In genomic region chrX:119062750-119063374, GRCh38 we compare ENCODE assay signal across 19 cellular contexts. TPM values are rescaled to one million over a fixed set of nuclear protein-coding genes. Genes with fewer than 3 reads are reported as not detected.
A peak's percentile ranks its signal among the peaks of the same experiment; 100 is the strongest.
DNase-seq lines count a peak whose midpoint lies in the region; ATAC-seq, FAIRE-seq and TF ChIP-seq lines count a peak whose summit lies in the region.
"Had no signal": no experiment of that assay in that cellular context is flagged by ENCODE, and none has a peak within 500 bp of the region (broad histone marks: within the 10 kb centered on the region; RNA-seq: fewer than 3 reads in every experiment).

No MANE protein-coding gene starts in this region.

- H3K27ac Mint-ChIP-seq in progenitor cell of endocrine pancreas = no peak overlapping the region
- H3K27ac Mint-ChIP-seq: stimulated activated memory B cell treated with anti-CD40 and anti-IgM and Interleukin-4, amounts not matched to agents 10 μg/mL and 1 μg/mL and 100 μg/mL, for 72 hours had no signal

- BruUV-seq in PC-3 (replicated peaks; lab: Mats Ljungman, UMichigan) = no TSS peak

- POLR2A ChIA-PET in PC-3 (lab: Charles Lee; ENCODE audit: unreplicated experiment) = no interaction called here

- H3K9me3 ChIP-seq in PC-3 (ENCODE audit: low read length) (no peaks in the 10 kb centered on the region), fibroblast of lung (ENCODE audit: control insufficient read depth, insufficient read depth, low read depth, low read length) (no peaks in the 10 kb centered on the region), pancreas (no peaks in the 10 kb centered on the region)
- H3K9me3 ChIP-seq: transverse colon had no signal

- CTCF ChIA-PET in PC-3 (lab: Charles Lee) = interaction anchor here (0.6 to 1.1 kb wide), 2 partner anchors 10 to 58 kb away, joined by 3 read pairs; no protein-coding TSS in a partner anchor

- no peaks in the 10 kb centered on the region for H3K79me2 ChIP-seq in PC-3 (ENCODE audit: low read length)
- H3K79me2 ChIP-seq in fibroblast of lung (ENCODE audit: control insufficient read depth, insufficient read depth, low read length) = no peaks in the 10 kb centered on the region

- no peak for FAIRE-seq in pancreas (lab: Jason Lieb, UNC)
- FAIRE-seq: endothelial cell of umbilical vein had no signal

- H3K27ac ChIP-seq in PC-3 (ENCODE audit: low read length) = no peak overlapping the region
- no peak overlapping the region for H3K27ac ChIP-seq in fibroblast of lung (ENCODE audit: insufficient read depth, low read length)
- no peak overlapping the region for H3K27ac ChIP-seq in pancreas
- H3K27ac ChIP-seq: transverse colon had no signal

- H3K27me3 ChIP-seq in PC-3 (ENCODE audit: low read length) (no peaks in the 10 kb centered on the region), fibroblast of lung (ENCODE audit: control insufficient read depth, insufficient read depth, low read length) (no peaks in the 10 kb centered on the region), pancreas (peaks cover 0 to 4% (median 1%) of the 10 kb centered on the region in 4 donors)
- H3K27me3 ChIP-seq: transverse colon had no signal

- no peaks in the 10 kb centered on the region for H3K9me2 ChIP-seq in PC-3 (replicated peaks; ENCODE audit: low read length)

- no peak overlapping the region for H3K4me3 ChIP-seq in PC-3 (ENCODE audit: low read length)
- H3K4me3 ChIP-seq in fibroblast of lung (replicated peaks in 1 of 4; ENCODE audit: control extremely low read depth in 1 of 4, insufficient read depth in 1 of 4, low read depth in 3 of 4, low read length in 4 of 4) = no peak overlapping the region
- no peak overlapping the region for H3K4me3 ChIP-seq in pancreas
- H3K4me3 ChIP-seq: transverse colon had no signal

- peaks cover 24% of the 10 kb centered on the region for H3K9me3 Mint-ChIP-seq in progenitor cell of endocrine pancreas (ENCODE audit: low read depth)
- H3K9me3 Mint-ChIP-seq: stimulated activated memory B cell treated with anti-CD40 and anti-IgM and Interleukin-4, amounts not matched to agents 10 μg/mL and 1 μg/mL and 100 μg/mL, for 72 hours had no signal

- H3K27me3 Mint-ChIP-seq in progenitor cell of endocrine pancreas = no peaks in the 10 kb centered on the region
- H3K27me3 Mint-ChIP-seq: stimulated activated memory B cell treated with anti-CD40 and anti-IgM and Interleukin-4, amounts not matched to agents 10 μg/mL and 1 μg/mL and 100 μg/mL, for 72 hours had no signal

- peak in 2 of 3 experiments; percentile 30 for DNase-seq in NCI-H1417 (lab: John Stamatoyannopoulos, UW)
- DNase-seq in NCI-H1417 treated with DMSO at 0.1 percent for 48 hours (lab: John Stamatoyannopoulos, UW) = no peak
- DNase-seq in PC-3 = peak; percentile 34
- peak; percentile 2 to 65 for DNase-seq in fibroblast of lung (ENCODE audit: low read depth in 2 of 2)
- DNase-seq in pancreas = peak in 2 of 6 donors; percentile 14 to 21
- no peak for DNase-seq in progenitor cell of endocrine pancreas (ENCODE audit: low spot score, unreplicated experiment)
- no peak for DNase-seq in stimulated activated naive CD4-positive, alpha-beta T cell (lab: John Stamatoyannopoulos, UW)
- no peak for DNase-seq in D341Med (ENCODE audit: low spot score)
- DNase-seq: 8988T; activated T-cell treated with anti-CD3 and anti-CD28 coated beads, Interleukin-2, amount 50 U/mL, for 1 hour; C1 segment of cervical spinal cord; DMS53; glutamatergic neuron; NCI-H1930; transverse colon had no signal

- intact Hi-C loops in PC-3 (cut with micrococcal nuclease) = no loop called here
- intact Hi-C loops in pancreas (cut with DNase I) = loop anchor here in 2 of 3 donors (10.0 kb wide), 1 partner anchor 218 kb away; no protein-coding TSS in a partner anchor

- H2AFZ ChIP-seq in PC-3 (ENCODE audit: low read length) (no peak overlapping the region), fibroblast of lung (ENCODE audit: low read length) (no peak overlapping the region)

- H3K4me1 Mint-ChIP-seq in progenitor cell of endocrine pancreas (ENCODE audit: low read depth) = peaks cover 4% of the 10 kb centered on the region
- H3K4me1 Mint-ChIP-seq: stimulated activated memory B cell treated with anti-CD40 and anti-IgM and Interleukin-4, amounts not matched to agents 10 μg/mL and 1 μg/mL and 100 μg/mL, for 72 hours had no signal

- H3K4me3 Mint-ChIP-seq in progenitor cell of endocrine pancreas (ENCODE audit: low read depth) = no peak overlapping the region
- H3K4me3 Mint-ChIP-seq: stimulated activated memory B cell treated with anti-CD40 and anti-IgM and Interleukin-4, amounts not matched to agents 10 μg/mL and 1 μg/mL and 100 μg/mL, for 72 hours had no signal

- no peak overlapping the region for H3K4me2 ChIP-seq in PC-3 (ENCODE audit: low read length)
- no peak overlapping the region for H3K4me2 ChIP-seq in fibroblast of lung (ENCODE audit: extremely low read depth, insufficient read depth, low read length)

- no peaks in the 10 kb centered on the region for H3F3A ChIP-seq in PC-3 (ENCODE audit: low read length, unreplicated experiment)

- no peak overlapping the region for H3K9ac ChIP-seq in PC-3 (ENCODE audit: low read length)
- H3K9ac ChIP-seq in fibroblast of lung (ENCODE audit: insufficient read depth, low read length) = no peak overlapping the region

- H3K36me3 ChIP-seq in PC-3 (ENCODE audit: low read depth, low read length) (no peaks in the 10 kb centered on the region), fibroblast of lung (ENCODE audit: control insufficient read depth, insufficient read depth, low read length) (no peaks in the 10 kb centered on the region), pancreas (no peaks in the 10 kb centered on the region)
- H3K36me3 ChIP-seq: transverse colon had no signal

- no peaks in the 10 kb centered on the region for H3K36me3 Mint-ChIP-seq in progenitor cell of endocrine pancreas (ENCODE audit: insufficient read depth)
- H3K36me3 Mint-ChIP-seq: stimulated activated memory B cell treated with anti-CD40 and anti-IgM and Interleukin-4, amounts not matched to agents 10 μg/mL and 1 μg/mL and 100 μg/mL, for 72 hours had no signal

- H3K4me1 ChIP-seq in PC-3 (ENCODE audit: insufficient read depth, low read length) = peaks cover 9% of the 10 kb centered on the region
- no peaks in the 10 kb centered on the region for H3K4me1 ChIP-seq in fibroblast of lung (ENCODE audit: control insufficient read depth, extremely low read depth, insufficient read depth, low read length)
- no peaks in the 10 kb centered on the region for H3K4me1 ChIP-seq in pancreas
- H3K4me1 ChIP-seq: transverse colon had no signal

- 41 to 45% methylated on average over 6 of the region's 6 CpGs for WGBS in pancreas, 2 donors

- TF ChIP-seq CTCF in PC-3 (conservative IDR thresholded peaks at IDR 0.05; ENCODE audit: low read depth, low read length) (no peak), fibroblast of lung (conservative IDR thresholded peaks at IDR 0.05 in 1 of 2, IDR thresholded peaks at IDR 0.05 in 1 of 2; ENCODE audit: low read depth in 1 of 2, low read length in 2 of 2) (no peak), pancreas (IDR thresholded peaks at IDR 0.05) (no peak), progenitor cell of endocrine pancreas (IDR thresholded peaks at IDR 0.05; ENCODE audit: unreplicated experiment) (no peak)

- H4K20me1 ChIP-seq in PC-3 (ENCODE audit: low read length) (no peaks in the 10 kb centered on the region), fibroblast of lung (ENCODE audit: control insufficient read depth, extremely low read depth, insufficient read depth, low read length) (no peaks in the 10 kb centered on the region)

- ATAC-seq in PC-3 (peak; percentile 38), pancreas (peak; percentile 53 to 77 (median 73))
- ATAC-seq: stimulated activated memory B cell treated with anti-CD40 and anti-IgM and Interleukin-4, amounts not matched to agents 10 μg/mL and 1 μg/mL and 100 μg/mL, for 72 hours had no signal

RNA-seq across cellular contexts. Expression of gene CT47C1, which starts 9.9 kb away (rescaled TPM):
- 0.07 TPM in 1 of 2 replicates, not detected in the other for total RNA-seq in PC-3 (2014; rRNA removed)
- total RNA-seq in fibroblast of lung = not detected in 2 replicates
- polyA plus RNA-seq in fibroblast of lung = not detected in 2 replicates
- not detected in 2 replicates for polyA plus RNA-seq in fibroblast of lung (2012)
- polyA minus RNA-seq in fibroblast of lung (ENCODE audit: low replicate concordance) = not detected in 2 replicates
- not detected for total RNA-seq in pancreas
- polyA plus RNA-seq in pancreas = not detected
- not detected in 2 replicates for total RNA-seq in progenitor cell of endocrine pancreas
- total RNA-seq: chondrocyte, endothelial cell of umbilical vein, kidney epithelial cell, transverse colon had no signal
- polyA plus RNA-seq: endothelial cell of umbilical vein had no signal

Comparison
In these comparisons a context has a peak if more than half of its experiments do, and no peak if none do; other contexts are left out.
1. DNase-seq: peak in NCI-H1417 (2 of 3), PC-3 (single experiment) and fibroblast of lung (2 of 2); none in NCI-H1417 treated with DMSO at 0.1 percent for 48 hours (single experiment), progenitor cell of endocrine pancreas (single experiment), stimulated activated naive CD4-positive, alpha-beta T cell (0 of 6) and D341Med (single experiment).